ENCODE assay signal across 1 cellular context in the genomic region with DNA sequence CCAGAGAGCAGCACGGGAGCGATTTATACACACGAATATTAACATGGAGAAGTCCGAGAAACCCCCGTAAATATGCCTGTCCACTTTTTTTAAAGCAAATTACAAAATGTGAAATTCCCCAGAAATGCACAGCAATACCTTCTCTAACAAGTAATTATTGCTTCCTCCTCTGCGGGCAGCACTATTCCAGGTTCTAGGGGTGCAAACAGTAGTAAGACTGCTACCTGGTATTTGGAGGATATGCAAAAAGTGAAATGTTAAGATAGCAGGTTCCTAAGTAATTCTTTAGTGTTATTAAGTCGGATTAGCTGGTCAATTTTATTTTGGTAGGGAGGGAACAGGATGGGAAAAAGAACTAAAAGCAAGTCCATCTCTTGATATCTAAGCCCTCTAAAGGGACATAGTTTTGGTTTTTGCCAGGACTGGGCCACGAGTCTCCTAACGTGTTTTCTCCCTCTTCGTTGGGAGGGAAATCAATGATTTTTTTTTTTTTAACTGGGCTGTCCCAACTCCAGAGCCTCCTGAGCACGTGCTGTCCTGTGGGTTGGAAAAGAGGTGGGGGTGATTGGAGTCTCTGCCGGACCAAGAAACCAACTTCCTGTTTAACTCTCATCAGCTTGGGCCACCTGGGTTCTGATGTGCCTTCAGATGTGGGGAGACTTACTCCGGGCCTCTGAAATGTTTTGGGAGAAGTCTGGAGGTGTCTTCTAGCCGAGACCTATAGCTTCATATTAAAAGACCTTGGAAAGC.
A peak's percentile ranks its signal among the peaks of the same experiment; 100 is the strongest.
TF ChIP-seq lines count a peak whose summit lies in the region.

No MANE protein-coding gene starts in this region.

TF ChIP-seq in HepG2, 621 proteins besides CTCF, POLR2A, EP300 and RAD21 (continued from another document and continues in another):
- TF ChIP-seq ZNF121 (CRISPR knock-in tag; IDR thresholded peaks at IDR 0.05) = peak; percentile 41; the same call in 1 of the 2 replicates
- TF ChIP-seq, protein P1, sequence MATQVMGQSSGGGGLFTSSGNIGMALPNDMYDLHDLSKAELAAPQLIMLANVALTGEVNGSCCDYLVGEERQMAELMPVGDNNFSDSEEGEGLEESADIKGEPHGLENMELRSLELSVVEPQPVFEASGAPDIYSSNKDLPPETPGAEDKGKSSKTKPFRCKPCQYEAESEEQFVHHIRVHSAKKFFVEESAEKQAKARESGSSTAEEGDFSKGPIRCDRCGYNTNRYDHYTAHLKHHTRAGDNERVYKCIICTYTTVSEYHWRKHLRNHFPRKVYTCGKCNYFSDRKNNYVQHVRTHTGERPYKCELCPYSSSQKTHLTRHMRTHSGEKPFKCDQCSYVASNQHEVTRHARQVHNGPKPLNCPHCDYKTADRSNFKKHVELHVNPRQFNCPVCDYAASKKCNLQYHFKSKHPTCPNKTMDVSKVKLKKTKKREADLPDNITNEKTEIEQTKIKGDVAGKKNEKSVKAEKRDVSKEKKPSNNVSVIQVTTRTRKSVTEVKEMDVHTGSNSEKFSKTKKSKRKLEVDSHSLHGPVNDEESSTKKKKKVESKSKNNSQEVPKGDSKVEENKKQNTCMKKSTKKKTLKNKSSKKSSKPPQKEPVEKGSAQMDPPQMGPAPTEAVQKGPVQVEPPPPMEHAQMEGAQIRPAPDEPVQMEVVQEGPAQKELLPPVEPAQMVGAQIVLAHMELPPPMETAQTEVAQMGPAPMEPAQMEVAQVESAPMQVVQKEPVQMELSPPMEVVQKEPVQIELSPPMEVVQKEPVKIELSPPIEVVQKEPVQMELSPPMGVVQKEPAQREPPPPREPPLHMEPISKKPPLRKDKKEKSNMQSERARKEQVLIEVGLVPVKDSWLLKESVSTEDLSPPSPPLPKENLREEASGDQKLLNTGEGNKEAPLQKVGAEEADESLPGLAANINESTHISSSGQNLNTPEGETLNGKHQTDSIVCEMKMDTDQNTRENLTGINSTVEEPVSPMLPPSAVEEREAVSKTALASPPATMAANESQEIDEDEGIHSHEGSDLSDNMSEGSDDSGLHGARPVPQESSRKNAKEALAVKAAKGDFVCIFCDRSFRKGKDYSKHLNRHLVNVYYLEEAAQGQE (IDR thresholded peaks at IDR 0.05; ENCODE audit: borderline replicate concordance in 1 of 2, low read depth in 1 of 2, low read length in 2 of 2) = peak in 1 of 2 experiments; percentile 13; a peak in 1 of 4 replicates
- TF ChIP-seq SYNCRIP (IDR thresholded peaks at IDR 0.05; ENCODE audit: insufficient read depth, low read depth, low read length) = no peak
- TF ChIP-seq ERF (CRISPR knock-in tag; IDR thresholded peaks at IDR 0.05) = peak; percentile 87; the same call in 1 of the 2 replicates
- TF ChIP-seq ZBTB1 (CRISPR knock-in tag; IDR thresholded peaks at IDR 0.05; ENCODE audit: borderline replicate concordance) = no peak
- peak; percentile 79 for TF ChIP-seq TFE3 (CRISPR knock-in tag; IDR thresholded peaks at IDR 0.05)
- no peak; the same call in 1 of the 2 replicates for TF ChIP-seq ZC3H13 (CRISPR knock-in tag; IDR thresholded peaks at IDR 0.05)
- no peak; the same call in 1 of the 2 replicates for TF ChIP-seq BRCA1 (CRISPR knock-in tag; IDR thresholded peaks at IDR 0.05)
- TF ChIP-seq SP5 (CRISPR knock-in tag; IDR thresholded peaks at IDR 0.05; ENCODE audit: borderline replicate concordance, low read depth) = peak; percentile 40; the same call in 1 of the 2 replicates
- TF ChIP-seq HBP1 (CRISPR knock-in tag; IDR thresholded peaks at IDR 0.05; ENCODE audit: low read depth) = no peak
- peak; percentile 85 for TF ChIP-seq FOXP4 (CRISPR knock-in tag; IDR thresholded peaks at IDR 0.05)
- TF ChIP-seq, protein P2, sequence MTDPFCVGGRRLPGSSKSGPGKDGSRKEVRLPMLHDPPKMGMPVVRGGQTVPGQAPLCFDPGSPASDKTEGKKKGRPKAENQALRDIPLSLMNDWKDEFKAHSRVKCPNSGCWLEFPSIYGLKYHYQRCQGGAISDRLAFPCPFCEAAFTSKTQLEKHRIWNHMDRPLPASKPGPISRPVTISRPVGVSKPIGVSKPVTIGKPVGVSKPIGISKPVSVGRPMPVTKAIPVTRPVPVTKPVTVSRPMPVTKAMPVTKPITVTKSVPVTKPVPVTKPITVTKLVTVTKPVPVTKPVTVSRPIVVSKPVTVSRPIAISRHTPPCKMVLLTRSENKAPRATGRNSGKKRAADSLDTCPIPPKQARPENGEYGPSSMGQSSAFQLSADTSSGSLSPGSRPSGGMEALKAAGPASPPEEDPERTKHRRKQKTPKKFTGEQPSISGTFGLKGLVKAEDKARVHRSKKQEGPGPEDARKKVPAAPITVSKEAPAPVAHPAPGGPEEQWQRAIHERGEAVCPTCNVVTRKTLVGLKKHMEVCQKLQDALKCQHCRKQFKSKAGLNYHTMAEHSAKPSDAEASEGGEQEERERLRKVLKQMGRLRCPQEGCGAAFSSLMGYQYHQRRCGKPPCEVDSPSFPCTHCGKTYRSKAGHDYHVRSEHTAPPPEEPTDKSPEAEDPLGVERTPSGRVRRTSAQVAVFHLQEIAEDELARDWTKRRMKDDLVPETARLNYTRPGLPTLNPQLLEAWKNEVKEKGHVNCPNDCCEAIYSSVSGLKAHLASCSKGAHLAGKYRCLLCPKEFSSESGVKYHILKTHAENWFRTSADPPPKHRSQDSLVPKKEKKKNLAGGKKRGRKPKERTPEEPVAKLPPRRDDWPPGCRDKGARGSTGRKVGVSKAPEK (CRISPR knock-in tag; IDR thresholded peaks at IDR 0.05; ENCODE audit: borderline replicate concordance) = no peak
- no peak for TF ChIP-seq RELA (CRISPR knock-in tag; IDR thresholded peaks at IDR 0.05)
- TF ChIP-seq, protein P3, sequence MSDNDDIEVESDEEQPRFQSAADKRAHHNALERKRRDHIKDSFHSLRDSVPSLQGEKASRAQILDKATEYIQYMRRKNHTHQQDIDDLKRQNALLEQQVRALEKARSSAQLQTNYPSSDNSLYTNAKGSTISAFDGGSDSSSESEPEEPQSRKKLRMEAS (IDR thresholded peaks at IDR 0.05) = peak; percentile 95
- TF ChIP-seq MTF1 (CRISPR knock-in tag; IDR thresholded peaks at IDR 0.05) = peak; percentile 6; the same call in 1 of the 2 replicates
- TF ChIP-seq NCOA1 (CRISPR knock-in tag; IDR thresholded peaks at IDR 0.05) = no peak
- TF ChIP-seq RORA (CRISPR knock-in tag; IDR thresholded peaks at IDR 0.05) = peak; percentile 87; the same call in 1 of the 2 replicates
- TF ChIP-seq, protein P4, sequence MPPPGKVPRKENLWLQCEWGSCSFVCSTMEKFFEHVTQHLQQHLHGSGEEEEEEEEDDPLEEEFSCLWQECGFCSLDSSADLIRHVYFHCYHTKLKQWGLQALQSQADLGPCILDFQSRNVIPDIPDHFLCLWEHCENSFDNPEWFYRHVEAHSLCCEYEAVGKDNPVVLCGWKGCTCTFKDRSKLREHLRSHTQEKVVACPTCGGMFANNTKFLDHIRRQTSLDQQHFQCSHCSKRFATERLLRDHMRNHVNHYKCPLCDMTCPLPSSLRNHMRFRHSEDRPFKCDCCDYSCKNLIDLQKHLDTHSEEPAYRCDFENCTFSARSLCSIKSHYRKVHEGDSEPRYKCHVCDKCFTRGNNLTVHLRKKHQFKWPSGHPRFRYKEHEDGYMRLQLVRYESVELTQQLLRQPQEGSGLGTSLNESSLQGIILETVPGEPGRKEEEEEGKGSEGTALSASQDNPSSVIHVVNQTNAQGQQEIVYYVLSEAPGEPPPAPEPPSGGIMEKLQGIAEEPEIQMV (CRISPR knock-in tag; IDR thresholded peaks at IDR 0.05; ENCODE audit: low read depth) = peak; percentile 81; the same call in 1 of the 2 replicates
- no peak for TF ChIP-seq RBM22 (optimal IDR thresholded peaks at IDR 0.05; ENCODE audit: low read length)
- TF ChIP-seq HMG20A (CRISPR knock-in tag; IDR thresholded peaks at IDR 0.05; ENCODE audit: borderline replicate concordance) = no peak
- TF ChIP-seq BATF2 (CRISPR knock-in tag; IDR thresholded peaks at IDR 0.05) = no peak
- peak; percentile 67 for TF ChIP-seq SALL1 (CRISPR knock-in tag; IDR thresholded peaks at IDR 0.05)
- TF ChIP-seq ZNF878 (CRISPR knock-in tag; IDR thresholded peaks at IDR 0.05) = peak; percentile 38; the same call in 1 of the 2 replicates
- TF ChIP-seq ZNF33B (CRISPR knock-in tag; IDR thresholded peaks at IDR 0.05) = no peak
- TF ChIP-seq ZBTB20 (CRISPR knock-in tag; IDR thresholded peaks at IDR 0.05; ENCODE audit: borderline replicate concordance, low read depth) = no peak
- peak; percentile 59; the same call in 1 of the 2 replicates for TF ChIP-seq ZSCAN5A (CRISPR knock-in tag; IDR thresholded peaks at IDR 0.05; ENCODE audit: borderline replicate concordance)
- peak; percentile 61; the same call in 1 of the 2 replicates for TF ChIP-seq ZFY (CRISPR knock-in tag; IDR thresholded peaks at IDR 0.05)
- TF ChIP-seq ZNF180 (CRISPR knock-in tag; IDR thresholded peaks at IDR 0.05; ENCODE audit: borderline replicate concordance, low read depth) = no peak
- no peak for TF ChIP-seq LBX2 (CRISPR knock-in tag; IDR thresholded peaks at IDR 0.05; ENCODE audit: borderline replicate concordance)
- TF ChIP-seq AHR (CRISPR knock-in tag; IDR thresholded peaks at IDR 0.05) = no peak
- no peak for TF ChIP-seq ZNF513 (CRISPR knock-in tag; conservative IDR thresholded peaks at IDR 0.05)
- TF ChIP-seq, protein P5, sequence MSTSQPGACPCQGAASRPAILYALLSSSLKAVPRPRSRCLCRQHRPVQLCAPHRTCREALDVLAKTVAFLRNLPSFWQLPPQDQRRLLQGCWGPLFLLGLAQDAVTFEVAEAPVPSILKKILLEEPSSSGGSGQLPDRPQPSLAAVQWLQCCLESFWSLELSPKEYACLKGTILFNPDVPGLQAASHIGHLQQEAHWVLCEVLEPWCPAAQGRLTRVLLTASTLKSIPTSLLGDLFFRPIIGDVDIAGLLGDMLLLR (CRISPR knock-in tag; IDR thresholded peaks at IDR 0.05) = no peak
